ENCODE assay signal across 9 cellular contexts in genomic region chr3:45993421-45994027, GRCh38. TPM values are rescaled to one million over a fixed set of nuclear protein-coding genes. Genes with fewer than 3 reads are reported as not detected.
DNase-seq lines count a peak whose midpoint lies in the region; ATAC-seq and TF ChIP-seq lines count a peak whose summit lies in the region.
"Had no signal": no experiment of that assay in that cellular context is flagged by ENCODE, and none has a peak within 500 bp of the region (broad histone marks: within the 10 kb centered on the region; RNA-seq: fewer than 3 reads in every experiment).

No MANE protein-coding gene starts in this region.

- no peaks in the 10 kb centered on the region for H3K27me3 Mint-ChIP-seq in activated naive CD8-positive, alpha-beta T cell treated with anti-CD3 and anti-CD28 coated beads for 36 hours
- H3K27me3 Mint-ChIP-seq in progenitor cell of endocrine pancreas, result peaks cover 11% of the 10 kb centered on the region

- DNase-seq in DND-41 (peak; percentile 36), progenitor cell of endocrine pancreas (ENCODE audit: low spot score, unreplicated experiment) (no peak), GDM1 (lab: John Stamatoyannopoulos, UW) (no peak)
- DNase-seq in activated naive CD8-positive, alpha-beta T cell treated with anti-CD3 and anti-CD28 coated beads for 36 hours, result no peak

- H3K9ac ChIP-seq in DND-41 (ENCODE audit: low read depth, low read length) (peak overlapping the region; percentile 98; the same call in 1 of the 2 replicates), KMS-11 (no peak overlapping the region)

- peaks cover 28% of the 10 kb centered on the region for H3K36me3 ChIP-seq in DND-41 (ENCODE audit: insufficient read depth, low read length)
- no peaks in the 10 kb centered on the region for H3K36me3 ChIP-seq in KMS-11 (ENCODE audit: insufficient read depth)

- ATAC-seq in DND-41 (ENCODE audit: insufficient read depth, low read depth) (no peak), HG03520 (IDR thresholded peaks at IDR 0.05; ENCODE audit: unreplicated experiment) (no peak), HG03460 (IDR thresholded peaks at IDR 0.05; ENCODE audit: unreplicated experiment) (no peak), HG03378 (IDR thresholded peaks at IDR 0.05; ENCODE audit: unreplicated experiment) (no peak)

- H3K9me3 Mint-ChIP-seq in activated naive CD8-positive, alpha-beta T cell treated with anti-CD3 and anti-CD28 coated beads for 36 hours, result no peaks in the 10 kb centered on the region
- H3K9me3 Mint-ChIP-seq in progenitor cell of endocrine pancreas (ENCODE audit: low read depth), result no peaks in the 10 kb centered on the region

- H3K27me3 ChIP-seq in DND-41 (ENCODE audit: insufficient read depth, low read length, poor library complexity) (no peaks in the 10 kb centered on the region), KMS-11 (ENCODE audit: insufficient read depth, low read depth) (no peaks in the 10 kb centered on the region)

- H3K27ac Mint-ChIP-seq in activated naive CD8-positive, alpha-beta T cell treated with anti-CD3 and anti-CD28 coated beads for 36 hours, result peak overlapping the region; percentile 71
- H3K27ac Mint-ChIP-seq in progenitor cell of endocrine pancreas, result peak overlapping the region; percentile 33

- H3K4me3 ChIP-seq in DND-41 (ENCODE audit: low read depth in 1 of 2, low read length in 2 of 2), result peak overlapping the region in 1 of 2 experiments; percentile 33; a peak in 2 of 4 replicates
- no peak overlapping the region for H3K4me3 ChIP-seq in KMS-11 (IDR thresholded peaks at IDR 0.05; ENCODE audit: insufficient read depth, low read depth, low read length)

- H4K20me1 ChIP-seq in DND-41 (ENCODE audit: insufficient read depth, low read length) (peaks cover 8% of the 10 kb centered on the region; the same call in 1 of the 2 replicates), KMS-11 (ENCODE audit: insufficient read depth) (no peaks in the 10 kb centered on the region)

- peaks cover 32% of the 10 kb centered on the region for H3K36me3 Mint-ChIP-seq in activated naive CD8-positive, alpha-beta T cell treated with anti-CD3 and anti-CD28 coated beads for 36 hours
- H3K36me3 Mint-ChIP-seq in progenitor cell of endocrine pancreas (ENCODE audit: insufficient read depth), result no peaks in the 10 kb centered on the region

- H3K27ac ChIP-seq in DND-41 (ENCODE audit: low read length) (peak overlapping the region; percentile 99), KMS-11 (no peak overlapping the region; the same call in 1 of the 2 replicates)

- H3K4me1 ChIP-seq in DND-41 (ENCODE audit: insufficient read depth, low read length) (peaks cover 69% of the 10 kb centered on the region), KMS-11 (ENCODE audit: low read depth, poor library complexity, severe bottlenecking) (peaks cover 36% of the 10 kb centered on the region)

- H3K4me3 Mint-ChIP-seq in activated naive CD8-positive, alpha-beta T cell treated with anti-CD3 and anti-CD28 coated beads for 36 hours, result peak overlapping the region; percentile 11
- peak overlapping the region; percentile 38 for H3K4me3 Mint-ChIP-seq in progenitor cell of endocrine pancreas (ENCODE audit: low read depth)

- H3K4me1 Mint-ChIP-seq in activated naive CD8-positive, alpha-beta T cell treated with anti-CD3 and anti-CD28 coated beads for 36 hours, result peaks cover 56% of the 10 kb centered on the region
- peaks cover 6% of the 10 kb centered on the region for H3K4me1 Mint-ChIP-seq in progenitor cell of endocrine pancreas (ENCODE audit: low read depth)

- peak overlapping the region; percentile 92 for H3K4me2 ChIP-seq in DND-41 (ENCODE audit: insufficient read depth, low read length)
- peak overlapping the region; percentile 42 for H3K4me2 ChIP-seq in KMS-11

- H2AFZ ChIP-seq in DND-41 (ENCODE audit: low read depth, low read length), result no peak overlapping the region
- H2AFZ ChIP-seq in KMS-11 (ENCODE audit: low read depth), result no peak overlapping the region

- H3K79me2 ChIP-seq in DND-41 (ENCODE audit: insufficient read depth, low read length), result peaks cover 79% of the 10 kb centered on the region
- H3K79me2 ChIP-seq in KMS-11 (ENCODE audit: insufficient read depth, low read depth), result no peaks in the 10 kb centered on the region

- H3K9me3 ChIP-seq in DND-41 (ENCODE audit: insufficient read depth, low read length, severe bottlenecking), result no peaks in the 10 kb centered on the region

- no peak for TF ChIP-seq CTCF in DND-41 (IDR thresholded peaks at IDR 0.05; ENCODE audit: borderline replicate concordance, extremely low read depth, low read length, poor library complexity, severe bottlenecking)
- TF ChIP-seq CTCF in KMS-11 (conservative IDR thresholded peaks at IDR 0.05; ENCODE audit: low read depth, low read length), result no peak
- no peak for TF ChIP-seq CTCF in progenitor cell of endocrine pancreas (IDR thresholded peaks at IDR 0.05; ENCODE audit: unreplicated experiment)

RNA-seq across cellular contexts. Expression of gene FYCO1, which starts 2.1 kb away (rescaled TPM):
- 10 to 100 TPM in 1 of 2 experiments, 1 to 10 TPM in 1; 9.4 to 10.2 TPM for total RNA-seq in activated naive CD8-positive, alpha-beta T cell treated with anti-CD3 and anti-CD28 coated beads for 36 hours
- 17.0 and 18.0 TPM in 2 replicates for total RNA-seq in progenitor cell of endocrine pancreas

RNA-seq across cellular contexts. Expression of gene XCR1, which starts 33.8 kb away (rescaled TPM):
- total RNA-seq in activated naive CD8-positive, alpha-beta T cell treated with anti-CD3 and anti-CD28 coated beads for 36 hours, result not detected
- not detected in 2 replicates for total RNA-seq in progenitor cell of endocrine pancreas
- total RNA-seq: HT1080 had no signal

RNA-seq across cellular contexts. Expression of gene CXCR6, which starts 50.3 kb away (rescaled TPM):
- total RNA-seq in activated naive CD8-positive, alpha-beta T cell treated with anti-CD3 and anti-CD28 coated beads for 36 hours, result under 1 TPM; 0.49 to 0.58 TPM
- not detected in 2 replicates for total RNA-seq in progenitor cell of endocrine pancreas
- total RNA-seq: HT1080 had no signal
